ENCODE assay signal across 30 cellular contexts in genomic region chr16:86382067-86382773, GRCh38.
"Had no signal": no experiment of that assay in that cellular context is flagged by ENCODE, and none has a peak within 500 bp of the region (broad histone marks: within the 10 kb centered on the region; RNA-seq: fewer than 3 reads in every experiment).

No MANE protein-coding gene starts in this region.

- H3K4me3 Mint-ChIP-seq: activated CD4-positive, alpha-beta T cell treated with anti-CD3 and anti-CD28 coated beads, Interleukin-2, amount 10 ng/mL, durations not matched to agents 24 days and 14 days; activated CD8-positive, alpha-beta T cell treated with anti-CD3 and anti-CD28 coated beads for 36 hours; activated naive CD4-positive, alpha-beta T cell treated with anti-CD3 and anti-CD28 coated beads, Interleukin-2, amount 50 U/mL, for 24 hours; activated naive CD8-positive, alpha-beta T cell treated with anti-CD3 and anti-CD28 coated beads, Interleukin-2, amount 10 ng/mL, durations not matched to agents 7 days and 5 days; central memory CD8-positive, alpha-beta T cell; T-helper 1 cell treated with Interleukin-12 subunit alpha and Interleukin-12 subunit beta and Interleukin-4 antibody, amounts not matched to agents 30 μg/mL and 1 μg/mL, for 36 hours; T-helper 2 cell treated with Interferon-gamma antibody and Interleukin-4, amounts not matched to agents 5 μg/mL and 100 μg/mL, for 36 hours had no signal

- H3K36me3 Mint-ChIP-seq: activated naive CD4-positive, alpha-beta T cell treated with anti-CD3 and anti-CD28 coated beads, Interleukin-2, amount 50 U/mL, for 24 hours; activated naive CD8-positive, alpha-beta T cell treated with anti-CD3 and anti-CD28 coated beads, Interleukin-2, amount 10 ng/mL, durations not matched to agents 7 days and 5 days had no signal

- FAIRE-seq: RCC 7860, TTC549 had no signal

- DNase-seq: activated CD4-positive, alpha-beta T cell treated with anti-CD3 and anti-CD28 coated beads, Interleukin-2, amount 10 ng/mL, durations not matched to agents 24 days and 14 days; activated CD4-positive, alpha-beta T cell treated with anti-CD3 and anti-CD28 coated beads, Interleukin-2, amount 50 U/mL, for 4 hours; activated CD8-positive, alpha-beta T cell treated with anti-CD3 and anti-CD28 coated beads for 36 hours; activated gamma-delta T cell; activated naive CD4-positive, alpha-beta T cell treated with Interleukin-2 at 50 U/mL for 16 hours; activated naive CD8-positive, alpha-beta T cell treated with anti-CD3 and anti-CD28 coated beads, Interleukin-2, amount 10 ng/mL, durations not matched to agents 7 days and 5 days; activated T-cell treated with anti-CD3 and anti-CD28 coated beads, Interleukin-2, amount 50 U/mL, for 1 hour; amygdala; Kasumi-1; KG1; MM.1S; MV-4-11; NCI-H1092; NCI-H1436 treated with DMSO at 0.1 percent for 48 hours; NCI-H1694 treated with DMSO at 0.1 percent for 48 hours; NCI-H2029; NCI-H345; NCI-H524 treated with DMSO at 0.1 percent for 48 hours; SHP77; SJCRH30 had no signal

- H3K27me3 ChIP-seq: ascending aorta, SJCRH30 had no signal

- H3K27me3 Mint-ChIP-seq: activated CD4-positive, alpha-beta T cell treated with anti-CD3 and anti-CD28 coated beads, Interleukin-2, amount 10 ng/mL, durations not matched to agents 24 days and 14 days had no signal

- H3K27ac ChIP-seq: ascending aorta, cardiac muscle cell, SJCRH30, SK-N-MC had no signal

- H3K36me3 ChIP-seq: ascending aorta, cardiac muscle cell, SJCRH30 had no signal

- H3K4me1 Mint-ChIP-seq: activated CD4-positive, alpha-beta T cell treated with anti-CD3 and anti-CD28 coated beads, Interleukin-2, amount 10 ng/mL, durations not matched to agents 24 days and 14 days; activated naive CD4-positive, alpha-beta T cell treated with anti-CD3 and anti-CD28 coated beads, Interleukin-2, amount 50 U/mL, for 24 hours; activated naive CD8-positive, alpha-beta T cell treated with anti-CD3 and anti-CD28 coated beads, Interleukin-2, amount 10 ng/mL, durations not matched to agents 7 days and 5 days; central memory CD8-positive, alpha-beta T cell had no signal

- H3K4me3 ChIP-seq: ascending aorta, cardiac muscle cell, SJCRH30, SK-N-MC had no signal

- ATAC-seq: activated CD8-positive, alpha-beta T cell treated with anti-CD3 and anti-CD28 coated beads for 36 hours had no signal

- H3K9me3 Mint-ChIP-seq: activated CD4-positive, alpha-beta T cell treated with anti-CD3 and anti-CD28 coated beads, Interleukin-2, amount 10 ng/mL, durations not matched to agents 24 days and 14 days; activated CD8-positive, alpha-beta T cell treated with anti-CD3 and anti-CD28 coated beads for 36 hours; activated naive CD4-positive, alpha-beta T cell treated with anti-CD3 and anti-CD28 coated beads, Interleukin-2, amount 50 U/mL, for 24 hours; activated naive CD8-positive, alpha-beta T cell treated with anti-CD3 and anti-CD28 coated beads, Interleukin-2, amount 10 ng/mL, durations not matched to agents 7 days and 5 days; activated T-helper 2 cell treated with anti-CD3 and anti-CD28 coated beads, Interferon-gamma antibody, Interleukin-2, Interleukin-4, amounts not matched to agents 10 μg/mL and 5 μg/mL and 100 μg/mL, durations not matched to agents 14 hours and 24 hours and 36 hours; central memory CD8-positive, alpha-beta T cell; T-helper 1 cell treated with Interleukin-12 subunit alpha and Interleukin-12 subunit beta and Interleukin-4 antibody, amounts not matched to agents 30 μg/mL and 1 μg/mL, for 36 hours; T-helper 2 cell treated with Interferon-gamma antibody and Interleukin-4, amounts not matched to agents 5 μg/mL and 100 μg/mL, for 36 hours had no signal

- H3K4me1 ChIP-seq: ascending aorta had no signal

- H3K9me3 ChIP-seq: ascending aorta, SJCRH30 had no signal
